ENCODE assay signal across 9 cellular contexts in genomic region chr3:122208579-122208978, GRCh38. TPM values are rescaled to one million over a fixed set of nuclear protein-coding genes. Genes with fewer than 3 reads are reported as not detected.
"Had no signal": no experiment of that assay in that cellular context is flagged by ENCODE, and none has a peak within 500 bp of the region (broad histone marks: within the 10 kb centered on the region; RNA-seq: fewer than 3 reads in every experiment).

No MANE protein-coding gene starts in this region.

- H3K4me1 Mint-ChIP-seq: GM23338 had no signal

- H3K9me3 ChIP-seq: HAP-1 had no signal

- DNase-seq: GM23248, GOT3, H7, HCEC 1CT, HFFc6 had no signal

- H3K4me3 ChIP-seq: GM23248, GM23338, HAP-1 had no signal

- H3K27ac ChIP-seq: GM23248 had no signal

- H3K9ac ChIP-seq: GM23248 had no signal

- H3K4me3 Mint-ChIP-seq: GM23338, HFFc6 had no signal

- H2AFZ ChIP-seq: GM23248 had no signal

- H3K4me1 ChIP-seq: HAP-1 had no signal

- ATAC-seq: GM23338, HCT116 had no signal

- H3K27ac Mint-ChIP-seq: GM23338, HFFc6 had no signal

- H3K4me2 ChIP-seq: GM23338 had no signal

- H3K9me3 Mint-ChIP-seq: GM23338, HFFc6 had no signal

- H3K36me3 ChIP-seq: HAP-1 had no signal

RNA-seq across cellular contexts. Expression of gene CASR, which starts 25.1 kb away (rescaled TPM):
- total RNA-seq: GM23248, H4 had no signal
- polyA plus RNA-seq: GM23248 had no signal
